ENCODE assay signal across 10 cellular contexts in genomic region chr1:27102134-27102706, GRCh38.
"Had no signal": no experiment of that assay in that cellular context is flagged by ENCODE, and none has a peak within 500 bp of the region (broad histone marks: within the 10 kb centered on the region; RNA-seq: fewer than 3 reads in every experiment).

No MANE protein-coding gene starts in this region.

- DNase-seq: foreskin keratinocyte had no signal

- FAIRE-seq: colon had no signal

- H3K9me3 ChIP-seq: breast epithelium, left lung, right lobe of liver, thoracic aorta, vagina had no signal

- H3K27me3 ChIP-seq: breast epithelium, foreskin keratinocyte, hepatocyte, left lung, right lobe of liver, vagina had no signal

- H2AFZ ChIP-seq: hepatocyte, parathyroid adenoma had no signal

- H3K36me3 ChIP-seq: breast epithelium had no signal

- H3K27ac ChIP-seq: breast epithelium, foreskin keratinocyte, hepatocyte, left lung, parathyroid adenoma, right lobe of liver, skin epidermis, thoracic aorta, vagina had no signal

- H3K4me2 ChIP-seq: hepatocyte had no signal

- H3K9ac ChIP-seq: parathyroid adenoma had no signal

- H3K79me2 ChIP-seq: hepatocyte, parathyroid adenoma had no signal

- H3K4me3 ChIP-seq: breast epithelium, hepatocyte, left lung, right lobe of liver, skin epidermis, thoracic aorta, vagina had no signal
